Comparison of ENCODE assay signal across 26 cellular contexts in genomic region chr5:56337715-56338319, GRCh38.
"Had no signal": no experiment of that assay in that cellular context is flagged by ENCODE, and none has a peak within 500 bp of the region (broad histone marks: within the 10 kb centered on the region; RNA-seq: fewer than 3 reads in every experiment).

No MANE protein-coding gene starts in this region.

- ATAC-seq: activated CD8-positive, alpha-beta T cell treated with anti-CD3 and anti-CD28 coated beads, Interleukin-2, amount 10 ng/mL, durations not matched to agents 7 days and 5 days; natural killer cell; pancreas; psoas muscle; stimulated activated naive CD8-positive, alpha-beta T cell treated with anti-CD3 and anti-CD28 coated beads, Interleukin-15, Interleukin-2, amounts not matched to agents 100 U/mL and 50 U/mL, for 24 hours; T-helper 17 cell had no signal

- H3K27me3 Mint-ChIP-seq: activated naive CD8-positive, alpha-beta T cell; T-helper 17 cell had no signal

- DNase-seq: activated CD4-positive, alpha-beta T cell treated with anti-CD3 and anti-CD28 coated beads, Interleukin-2, amount 50 U/mL, for 1 hour; activated CD4-positive, CD25-positive, alpha-beta regulatory T cell treated with anti-CD3 and anti-CD28 coated beads, Interleukin-2, amount 50 U/mL, for 72 hours; activated CD8-positive, alpha-beta T cell treated with anti-CD3 and anti-CD28 coated beads, Interleukin-2, amount 10 ng/mL, durations not matched to agents 7 days and 5 days; activated gamma-delta T cell treated with Interleukin-2 at 50 U/mL for 16 hours; adrenal gland; cerebellar nuclear complex; cortex of kidney; erythroblast; glutamatergic neuron; immature natural killer cell; left ventricle myocardium inferior; midbrain; natural killer cell; pancreas; psoas muscle; stimulated activated CD4-positive, alpha-beta T cell treated with anti-CD3 and anti-CD28 coated beads, Interleukin-4, amount 100 ng/mL, for 24 hours; stimulated activated naive CD8-positive, alpha-beta T cell treated with anti-CD3 and anti-CD28 coated beads, Interleukin-15, Interleukin-2, amounts not matched to agents 100 U/mL and 50 U/mL, for 24 hours; SW 1271; T-helper 17 cell; uterus had no signal

- H3K36me3 ChIP-seq: adrenal gland, left ventricle myocardium inferior, neutrophil, pancreas, right atrium auricular region, tibial nerve, uterus had no signal

- H3K9me3 ChIP-seq: adrenal gland, neutrophil, pancreas, psoas muscle, tibial nerve, uterus had no signal

- H3K27ac ChIP-seq: adrenal gland, hepatocyte, left ventricle myocardium inferior, neutrophil, pancreas, psoas muscle, right atrium auricular region, tibial nerve, uterus had no signal

- H3K4me3 ChIP-seq: adrenal gland, hepatocyte, left ventricle myocardium inferior, pancreas, psoas muscle, right atrium auricular region, tibial nerve, uterus had no signal

- H3K27me3 ChIP-seq: adrenal gland, hepatocyte, neutrophil, pancreas, right atrium auricular region, tibial nerve, uterus had no signal

- H3K4me3 Mint-ChIP-seq: activated CD8-positive, alpha-beta T cell treated with anti-CD3 and anti-CD28 coated beads, Interleukin-2, amount 10 ng/mL, durations not matched to agents 7 days and 5 days; activated naive CD8-positive, alpha-beta T cell; activated T-helper 1 cell treated with anti-CD3 and anti-CD28 coated beads, Interleukin-12 subunit alpha, Interleukin-12 subunit beta, Interleukin-2, Interleukin-4 antibody, amounts not matched to agents 30 ng/mL and 10 ng/mL and 1 ng/mL, durations not matched to agents 14 hours and 24 hours and 36 hours; immature natural killer cell; natural killer cell; T-helper 17 cell had no signal

- H3K27ac Mint-ChIP-seq: activated CD8-positive, alpha-beta T cell treated with anti-CD3 and anti-CD28 coated beads, Interleukin-2, amount 10 ng/mL, durations not matched to agents 7 days and 5 days; activated naive CD8-positive, alpha-beta T cell; activated T-helper 1 cell treated with anti-CD3 and anti-CD28 coated beads, Interleukin-12 subunit alpha, Interleukin-12 subunit beta, Interleukin-2, Interleukin-4 antibody, amounts not matched to agents 30 ng/mL and 10 ng/mL and 1 ng/mL, durations not matched to agents 14 hours and 24 hours and 36 hours; immature natural killer cell; natural killer cell; T-helper 17 cell had no signal

- H3K9me3 Mint-ChIP-seq: natural killer cell had no signal

- H3K79me2 ChIP-seq: hepatocyte had no signal

- H3K4me1 ChIP-seq: adrenal gland, left ventricle myocardium inferior, pancreas, psoas muscle, right atrium auricular region, tibial nerve, uterus had no signal

- H3K4me1 Mint-ChIP-seq: immature natural killer cell, natural killer cell had no signal

- H3K36me3 Mint-ChIP-seq: natural killer cell had no signal

- H2AFZ ChIP-seq: hepatocyte had no signal

- H3K4me2 ChIP-seq: hepatocyte had no signal
